ENCODE assay signal across 7 cellular contexts in genomic region chr5:95821110-95822021, GRCh38. TPM values are rescaled to one million over a fixed set of nuclear protein-coding genes. Genes with fewer than 3 reads are reported as not detected.
DNase-seq lines count a peak whose midpoint lies in the region; ATAC-seq and TF ChIP-seq lines count a peak whose summit lies in the region.

No MANE protein-coding gene starts in this region.

- H3K9me3 ChIP-seq in KOPT-K1 (ENCODE audit: insufficient read depth, low read length, poor library complexity, severe bottlenecking): no peaks in the 10 kb centered on the region

- peak overlapping the region; percentile 93 for H3K27ac ChIP-seq in KOPT-K1 (ENCODE audit: low read depth, low read length, poor library complexity, severe bottlenecking)

- H3K4me1 Mint-ChIP-seq in chondrocyte (ENCODE audit: low read depth): peaks cover 53% of the 10 kb centered on the region
- peaks cover 48 to 70% of the 10 kb centered on the region in 2 donors for H3K4me1 Mint-ChIP-seq in natural killer cell treated with Interleukin-12 subunit alpha and Interleukin-12 subunit beta and Interleukin-15 and Interleukin-18, amount 100 ng/mL, for 72 hours (ENCODE audit: low read depth in 2 of 2)

- H3K27ac Mint-ChIP-seq in chondrocyte (ENCODE audit: unreplicated experiment): peak overlapping the region; percentile 95
- peak overlapping the region; percentile 88 to 94 for H3K27ac Mint-ChIP-seq in natural killer cell treated with Interleukin-12 subunit alpha and Interleukin-12 subunit beta and Interleukin-15 and Interleukin-18, amount 100 ng/mL, for 72 hours

- no peaks in the 10 kb centered on the region for H3K27me3 Mint-ChIP-seq in chondrocyte (ENCODE audit: low read depth)
- H3K27me3 Mint-ChIP-seq in natural killer cell treated with Interleukin-12 subunit alpha and Interleukin-12 subunit beta and Interleukin-15 and Interleukin-18, amount 100 ng/mL, for 72 hours: no peaks in the 10 kb centered on the region

- TF ChIP-seq CTCF in chondrocyte (IDR thresholded peaks at IDR 0.05): no peak

- H3K36me3 ChIP-seq in KOPT-K1 (ENCODE audit: insufficient read depth, low read length): peaks cover 26% of the 10 kb centered on the region

- H3K9me3 Mint-ChIP-seq in chondrocyte (ENCODE audit: low read depth): no peaks in the 10 kb centered on the region
- no peaks in the 10 kb centered on the region for H3K9me3 Mint-ChIP-seq in natural killer cell treated with Interleukin-12 subunit alpha and Interleukin-12 subunit beta and Interleukin-15 and Interleukin-18, amount 100 ng/mL, for 72 hours

- H3K4me3 Mint-ChIP-seq in chondrocyte (ENCODE audit: unreplicated experiment): peak overlapping the region; percentile 89
- peak overlapping the region; percentile 98 for H3K4me3 Mint-ChIP-seq in natural killer cell treated with Interleukin-12 subunit alpha and Interleukin-12 subunit beta and Interleukin-15 and Interleukin-18, amount 100 ng/mL, for 72 hours

- peak; percentile 13 for ATAC-seq in GM19463 (IDR thresholded peaks at IDR 0.05; ENCODE audit: unreplicated experiment)
- peak in 1 of 2 donors; percentile 26 for ATAC-seq in natural killer cell treated with Interleukin-12 subunit alpha and Interleukin-12 subunit beta and Interleukin-15 and Interleukin-18, amount 100 ng/mL, for 72 hours

- no peak for DNase-seq in chondrocyte (ENCODE audit: low spot score)
- DNase-seq in natural killer cell treated with Interleukin-12 subunit alpha and Interleukin-12 subunit beta and Interleukin-15 and Interleukin-18, amount 100 ng/mL, for 72 hours (ENCODE audit: low spot score): no peak
- DNase-seq in NCI-H226: no peak
- no peak for DNase-seq in midbrain (lab: John Stamatoyannopoulos, UW)
- DNase-seq in DMS 273 (lab: John Stamatoyannopoulos, UW; ENCODE audit: unreplicated experiment): no peak

- H3K36me3 Mint-ChIP-seq in chondrocyte (ENCODE audit: low read depth): peaks cover 3% of the 10 kb centered on the region
- H3K36me3 Mint-ChIP-seq in natural killer cell treated with Interleukin-12 subunit alpha and Interleukin-12 subunit beta and Interleukin-15 and Interleukin-18, amount 100 ng/mL, for 72 hours: peaks cover 16% of the 10 kb centered on the region

RNA-seq across cellular contexts. Expression of gene GLRX, which starts 1.2 kb away (rescaled TPM):
- total RNA-seq in chondrocyte: 18.3 to 24.8 TPM (median 21.6 TPM) in 3 replicates
- 100 to 1,000 TPM; 109 to 408 TPM for total RNA-seq in natural killer cell treated with Interleukin-12 subunit alpha and Interleukin-12 subunit beta and Interleukin-15 and Interleukin-18, amount 100 ng/mL, for 72 hours
